31 cellular contexts compared by ENCODE assay signal in genomic region chr4:185916683-185917082, GRCh38.
"Had no signal": no experiment of that assay in that cellular context is flagged by ENCODE, and none has a peak within 500 bp of the region (broad histone marks: within the 10 kb centered on the region; RNA-seq: fewer than 3 reads in every experiment).

No MANE protein-coding gene starts in this region.

- H3K4me1 ChIP-seq: ascending aorta, breast epithelium, SJCRH30 had no signal

- H2AFZ ChIP-seq: PC-9 had no signal

- H3K9me3 ChIP-seq: ascending aorta, body of pancreas, breast epithelium, SJCRH30 had no signal

- H3K27ac ChIP-seq: ascending aorta, body of pancreas, breast epithelium, KMS-11, PC-9, SJCRH30, SK-N-MC had no signal

- H3K9ac ChIP-seq: KMS-11 had no signal

- ATAC-seq: activated CD4-positive, alpha-beta T cell treated with anti-CD3 and anti-CD28 coated beads for 36 hours; activated CD4-positive, CD25-positive, alpha-beta regulatory T cell treated with anti-CD3 and anti-CD28 coated beads, Interleukin-2, amount 50 U/mL, for 24 hours; activated CD8-positive, alpha-beta T cell treated with anti-CD3 and anti-CD28 coated beads, Interleukin-2, amount 10 ng/mL, durations not matched to agents 7 days and 5 days; body of pancreas had no signal

- H3K36me3 ChIP-seq: ascending aorta, breast epithelium, SJCRH30 had no signal

- H3K4me3 ChIP-seq: ascending aorta, body of pancreas, breast epithelium, PC-9, SJCRH30, SK-N-MC had no signal

- H3K27me3 ChIP-seq: ascending aorta, body of pancreas, breast epithelium, SJCRH30 had no signal

- H3K4me2 ChIP-seq: KMS-11, PC-9 had no signal

- DNase-seq: activated CD4-positive, alpha-beta T cell treated with anti-CD3 and anti-CD28 coated beads for 36 hours; activated CD4-positive, alpha-beta T cell treated with anti-CD3 and anti-CD28 coated beads, Interleukin-2, amount 10 ng/mL, durations not matched to agents 7 days and 5 days; activated CD4-positive, alpha-beta T cell treated with anti-CD3 and anti-CD28 coated beads, Interleukin-2, amount 50 U/mL, for 48 hours; activated CD8-positive, alpha-beta T cell treated with anti-CD3 and anti-CD28 coated beads, Interleukin-2, amount 10 ng/mL, durations not matched to agents 7 days and 5 days; activated gamma-delta T cell; activated naive CD4-positive, alpha-beta T cell treated with Interleukin-2 at 50 U/mL for 16 hours; activated naive CD8-positive, alpha-beta T cell treated with anti-CD3 and anti-CD28 coated beads, Interleukin-2, amount 10 ng/mL, durations not matched to agents 7 days and 5 days; activated T-cell treated with anti-CD3 and anti-CD28 coated beads, Interleukin-2, amount 50 U/mL, for 24 hours; amygdala; body of pancreas; cerebellar nuclear complex; MM.1S; MV-4-11; NCI-H1092; NCI-H1436 treated with DMSO at 0.1 percent for 48 hours; NCI-H1694 treated with DMSO at 0.1 percent for 48 hours; NCI-H2029; NCI-H2171; NCI-H510A; NCI-H526; NCI-H748 treated with DMSO at 0.1 percent for 48 hours; NK-92 treated with Interleukin-12 subunit alpha and Interleukin-12 subunit beta, amount 100 ng/mL, for 24 hours; PC-9; SHP77; SJCRH30; T1000 had no signal
